ENCODE assay signal across 8 cellular contexts in the genomic region with DNA sequence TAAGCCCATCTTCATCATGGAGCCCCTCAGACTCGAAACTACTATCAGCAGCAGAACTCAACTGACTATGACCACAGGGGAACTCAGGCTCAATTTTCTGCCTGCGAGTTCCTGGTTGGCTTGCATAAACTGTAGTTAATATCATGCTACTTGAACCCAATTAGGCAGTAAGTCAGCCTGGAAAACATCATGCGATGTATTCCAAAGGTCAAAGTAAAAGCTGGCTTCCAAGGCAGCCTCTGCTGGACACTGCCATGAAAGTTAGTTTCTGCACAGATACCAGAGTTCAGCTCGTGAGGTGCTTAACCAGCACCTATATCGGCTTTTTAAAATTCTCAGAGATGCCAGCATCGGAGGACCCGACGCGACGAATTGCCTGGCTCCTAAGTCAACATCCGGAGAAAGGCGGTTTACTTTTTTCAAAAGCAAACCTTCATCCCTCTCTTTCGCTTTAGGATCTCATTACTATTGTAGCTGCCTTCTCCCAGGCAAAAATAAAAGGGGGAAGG. TPM values are rescaled to one million over a fixed set of nuclear protein-coding genes. Genes with fewer than 3 reads are reported as not detected.
DNase-seq lines count a peak whose midpoint lies in the region; ATAC-seq and TF ChIP-seq lines count a peak whose summit lies in the region.

No MANE protein-coding gene starts in this region.

- H3K23ac ChIP-seq in IMR-90 (ENCODE audit: low read depth, low read length), result peak overlapping the region; percentile 90; the same call in 1 of the 2 replicates

- H2BK120ac ChIP-seq in IMR-90 (ENCODE audit: low read depth, low read length), result peak overlapping the region; percentile 28; the same call in 1 of the 2 replicates

- POLR2A ChIA-PET in IMR-90 (lab: Charles Lee; ENCODE audit: unreplicated experiment), result no interaction called here

- H2AK5ac ChIP-seq in IMR-90 (ENCODE audit: low read depth, low read length), result peak overlapping the region; percentile 68; the same call in 1 of the 2 replicates

- no peak for TF ChIP-seq RAD21 in IMR-90 (IDR thresholded peaks at IDR 0.05; ENCODE audit: low read length)

- WGBS in IMR-90 (ENCODE audit: extremely low coverage in 2 of 2, insufficient read length in 1 of 2), 2 experiments, result 7% methylated on average over 7 of the region's 13 CpGs; no CpG with 5 or more reads in 1 of the 2 experiments

- H4K8ac ChIP-seq in IMR-90 (ENCODE audit: low read depth in 2 of 2, low read length in 2 of 2), result peak overlapping the region; percentile 39 to 87; a peak in 3 of 4 replicates

- H3K4me1 ChIP-seq in IMR-90 (ENCODE audit: control insufficient read depth, insufficient read depth, low read length), result peaks cover 20% of the 10 kb centered on the region
- peaks cover 3 to 64% (median 51%) of the 10 kb centered on the region in 5 donors for H3K4me1 ChIP-seq in subcutaneous abdominal adipose tissue (ENCODE audit: control insufficient read depth in 5 of 5, insufficient read depth in 5 of 5, low read length in 5 of 5)

- peaks cover 50% of the 10 kb centered on the region for H3K4me1 Mint-ChIP-seq in CD14-positive monocyte

- H3K27me3 Mint-ChIP-seq in CD14-positive monocyte (ENCODE audit: low read depth in 3 of 3), result peaks cover 0 to 2% (median 1%) of the 10 kb centered on the region in 3 donors

- H3K36me3 Mint-ChIP-seq in CD14-positive monocyte, result peaks cover 3 to 5% of the 10 kb centered on the region in 2 donors

- in situ Hi-C loops in IMR-90 (cut with MboI; ENCODE audit: low sequenced_read_pairs) (no loop called here), astrocyte of the spinal cord (cut with HindIII; ENCODE audit: low sequenced_read_pairs) (no loop called here)

- no peaks in the 10 kb centered on the region for H3K9me3 ChIP-seq in IMR-90 (ENCODE audit: control insufficient read depth, insufficient read depth, low read length)
- no peaks in the 10 kb centered on the region for H3K9me3 ChIP-seq in subcutaneous abdominal adipose tissue (ENCODE audit: control insufficient read depth in 5 of 5, low read length in 5 of 5)

- H4K20me1 ChIP-seq in IMR-90 (ENCODE audit: insufficient read depth, low read length), result peaks cover 46% of the 10 kb centered on the region

- peak overlapping the region; percentile 38 for H3K18ac ChIP-seq in IMR-90 (ENCODE audit: low read depth, low read length)

- peaks cover 18% of the 10 kb centered on the region for H3K9me1 ChIP-seq in IMR-90 (ENCODE audit: insufficient read depth, low read length)

- TF ChIP-seq POLR2A in IMR-90 (IDR thresholded peaks at IDR 0.05; ENCODE audit: low read depth, low read length), result no peak

- H3K4me3 ChIP-seq in IMR-90 (ENCODE audit: insufficient read depth, low read depth, low read length), result peak overlapping the region; percentile 78
- H3K4me3 ChIP-seq in astrocyte of the spinal cord (ENCODE audit: low read depth, low read length), result peak overlapping the region; percentile 94
- peak overlapping the region; percentile 79 for H3K4me3 ChIP-seq in kidney epithelial cell (ENCODE audit: low read depth, low read length)
- H3K4me3 ChIP-seq in subcutaneous abdominal adipose tissue (ENCODE audit: low read depth in 1 of 5, low read length in 5 of 5), result peak overlapping the region; percentile 87 to 97 (median 89)

- peak overlapping the region; percentile 94 for H2AK9ac ChIP-seq in IMR-90 (replicated peaks; ENCODE audit: low read depth, low read length, poor library complexity)

- no TSS peak for BruUV-seq in IMR-90 (replicated peaks; lab: Mats Ljungman, UMichigan)

- intact Hi-C loops in CD14-positive monocyte (cut with micrococcal nuclease), result loop anchor here (2.0 to 10.0 kb wide), 3 partner anchors 22 to 1948 kb away; partner anchors contain the start of gene UACA (in 1 of the 2)
- intact Hi-C loops in IMR-90 (cut with micrococcal nuclease), result loop anchor here (5.0 to 10.0 kb wide), 2 partner anchors 35 to 512 kb away; no protein-coding TSS in a partner anchor

- H3K36me3 ChIP-seq in IMR-90 (ENCODE audit: control insufficient read depth, insufficient read depth, low read length) (no peaks in the 10 kb centered on the region), kidney epithelial cell (ENCODE audit: control insufficient read depth, insufficient read depth, low read length) (no peaks in the 10 kb centered on the region), subcutaneous abdominal adipose tissue (ENCODE audit: control insufficient read depth in 5 of 5, insufficient read depth in 5 of 5, low read length in 5 of 5) (peaks cover 0 to 2% (median 0%) of the 10 kb centered on the region in 5 donors)

- TF ChIP-seq CTCF in CD14-positive monocyte (IDR thresholded peaks at IDR 0.05) (no peak), IMR-90 (conservative IDR thresholded peaks at IDR 0.05; ENCODE audit: low read depth, low read length) (no peak), astrocyte of the spinal cord (IDR thresholded peaks at IDR 0.05; ENCODE audit: low read depth, low read length) (no peak), kidney epithelial cell (IDR thresholded peaks at IDR 0.05; ENCODE audit: insufficient read depth, low read length, poor library complexity, severe bottlenecking) (no peak)

- ATAC-seq in IMR-90 (ENCODE audit: low read depth), result no peak
- ATAC-seq in GM21576 (IDR thresholded peaks at IDR 0.05; ENCODE audit: unreplicated experiment), result no peak
- ATAC-seq in HG03460 (IDR thresholded peaks at IDR 0.05; ENCODE audit: unreplicated experiment), result no peak
- ATAC-seq in GM18502 (IDR thresholded peaks at IDR 0.05; ENCODE audit: poor library complexity, unreplicated experiment), result no peak

- H3K27ac ChIP-seq in IMR-90 (ENCODE audit: insufficient read depth, low read length), result peak overlapping the region; percentile 87
- peak overlapping the region; percentile 99 for H3K27ac ChIP-seq in subcutaneous abdominal adipose tissue (ENCODE audit: low read depth, low read length)

- peak overlapping the region; percentile 96 to 99 for H3K4me3 Mint-ChIP-seq in CD14-positive monocyte

- H3K27me3 ChIP-seq in IMR-90 (ENCODE audit: control insufficient read depth, insufficient read depth, low read length), result no peaks in the 10 kb centered on the region
- no peaks in the 10 kb centered on the region for H3K27me3 ChIP-seq in kidney epithelial cell (ENCODE audit: control insufficient read depth, insufficient read depth, low read length)
- no peaks in the 10 kb centered on the region for H3K27me3 ChIP-seq in subcutaneous abdominal adipose tissue (ENCODE audit: control insufficient read depth in 5 of 5, insufficient read depth in 4 of 5, low read length in 5 of 5)

- peak overlapping the region; percentile 90 for H3K4ac ChIP-seq in IMR-90 (ENCODE audit: low read depth, low read length)

- peak overlapping the region; percentile 94 to 99 (median 96) for H3K27ac Mint-ChIP-seq in CD14-positive monocyte

- H2BK5ac ChIP-seq in IMR-90 (ENCODE audit: low read depth, low read length, poor library complexity, severe bottlenecking), result peak overlapping the region; percentile 97

- peaks cover 0 to 2% (median 0%) of the 10 kb centered on the region in 7 donors for H3K9me3 Mint-ChIP-seq in CD14-positive monocyte

- dilution Hi-C loops in IMR-90 (cut with HindIII; ENCODE audit: low sequenced_read_pairs, unreplicated experiment), result no loop called here

- peak overlapping the region; percentile 94 for H3K14ac ChIP-seq in IMR-90 (replicated peaks; ENCODE audit: low read depth, low read length)

- H3K9ac ChIP-seq in IMR-90 (ENCODE audit: low read depth, low read length) (peak overlapping the region; percentile 90), subcutaneous abdominal adipose tissue (ENCODE audit: low read length in 5 of 5) (peak overlapping the region; percentile 66 to 98 (median 89))

- H3K4me2 ChIP-seq in IMR-90 (ENCODE audit: low read depth, low read length), result peak overlapping the region; percentile 95

- DNase-seq in CD14-positive monocyte (ENCODE audit: low spot score) (no peak), IMR-90 (no peak), astrocyte of the spinal cord (ENCODE audit: low read depth, low spot score) (no peak), kidney epithelial cell (ENCODE audit: low read depth) (no peak)

- H4K91ac ChIP-seq in IMR-90 (ENCODE audit: insufficient read depth, low read depth, low read length), result peak overlapping the region; percentile 87

- no peak overlapping the region for H2BK15ac ChIP-seq in IMR-90 (ENCODE audit: low read depth, low read length)

- peak overlapping the region; percentile 90 for H2AFZ ChIP-seq in IMR-90 (replicated peaks; ENCODE audit: low read length, poor library complexity)

- peaks cover 36 to 64% of the 10 kb centered on the region in 2 experiments for H3K79me1 ChIP-seq in IMR-90 (ENCODE audit: low read depth in 1 of 2, low read length in 2 of 2)

- peak overlapping the region; percentile 35 for H4K5ac ChIP-seq in IMR-90 (ENCODE audit: low read depth, low read length)

- H3K56ac ChIP-seq in IMR-90 (ENCODE audit: extremely low read depth, insufficient read depth, low read length), result peak overlapping the region; percentile 68

- CTCF ChIA-PET in IMR-90 (lab: Yijun Ruan, JAX), result interaction anchor here (1.4 kb wide), 2 partner anchors 12 to 257 kb away, joined by 3 to 4 read pairs; no protein-coding TSS in a partner anchor

- H2BK20ac ChIP-seq in IMR-90 (ENCODE audit: low read depth, low read length), result peak overlapping the region; percentile 3; the same call in 1 of the 2 replicates

TF ChIP-seq in IMR-90, 13 proteins besides CTCF, POLR2A, EP300 and RAD21 (continues in another document):
- TF ChIP-seq NFE2L2 (IDR thresholded peaks at IDR 0.05; ENCODE audit: low read depth, low read length), result no peak
- no peak for TF ChIP-seq CEBPB (IDR thresholded peaks at IDR 0.05; ENCODE audit: low read depth, low read length)
- no peak for TF ChIP-seq BHLHE40 (IDR thresholded peaks at IDR 0.05; ENCODE audit: low read depth, low read length)
- TF ChIP-seq RCOR1 (IDR thresholded peaks at IDR 0.05; ENCODE audit: insufficient replicate concordance, low read length), result no peak
- no peak for TF ChIP-seq FOS (IDR thresholded peaks at IDR 0.05; ENCODE audit: low read depth, low read length)
- no peak for TF ChIP-seq SMC3 (IDR thresholded peaks at IDR 0.05; ENCODE audit: low read depth, low read length)
- no peak for TF ChIP-seq MAZ (IDR thresholded peaks at IDR 0.05; ENCODE audit: borderline replicate concordance, low read depth, low read length)

RNA-seq across cellular contexts. Expression of gene ANP32A, which starts 3.8 kb away (rescaled TPM):
- polyA plus RNA-seq in CD14-positive monocyte (10 to 100 TPM; 86.8 to 98.8 TPM), IMR-90 (2012; rRNA removed) (49.2 and 62.4 TPM in 2 replicates)
- total RNA-seq in IMR-90 (2012; rRNA removed) (50.0 and 72.8 TPM in 2 replicates), kidney epithelial cell (46.8 and 50.9 TPM in 2 replicates)
- polyA plus RNA-seq in IMR-90 (2012; cell fraction: cytosol; rRNA removed), result 10.7 and 12.0 TPM in 2 replicates
- 7.1 and 25.0 TPM in 2 replicates for polyA plus RNA-seq in IMR-90 (2012; cell fraction: nucleus; rRNA removed; ENCODE audit: low replicate concordance)
